18 cellular contexts compared by ENCODE assay signal in the genomic region with DNA sequence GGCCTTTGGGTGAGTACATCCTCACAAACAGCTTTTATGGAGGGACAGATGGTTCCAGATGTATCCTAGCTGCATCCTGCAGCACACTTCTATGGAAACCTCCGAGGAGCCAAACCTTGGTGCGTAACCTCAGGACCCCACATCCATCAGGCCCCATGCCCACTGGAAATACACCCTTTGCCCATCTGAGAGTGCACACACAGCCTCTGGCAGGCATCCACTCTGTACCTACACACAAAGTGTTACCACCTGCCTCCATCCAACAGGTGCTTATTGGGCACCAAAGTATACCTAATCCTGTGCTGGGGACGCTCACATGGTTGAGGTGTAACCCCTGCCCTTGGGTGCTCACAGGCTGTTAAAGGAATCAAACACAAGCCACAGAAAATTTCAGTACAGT.
A peak's percentile ranks its signal among the peaks of the same experiment; 100 is the strongest.
DNase-seq lines count a peak whose midpoint lies in the region; ATAC-seq and TF ChIP-seq lines count a peak whose summit lies in the region.
"Had no signal": no experiment of that assay in that cellular context is flagged by ENCODE, and none has a peak within 500 bp of the region (broad histone marks: within the 10 kb centered on the region; RNA-seq: fewer than 3 reads in every experiment).

No MANE protein-coding gene starts in this region.

- H3K36me3 ChIP-seq in heart right ventricle (peaks cover 0 to 15% (median 0%) of the 10 kb centered on the region in 9 donors), mucosa of descending colon (ENCODE audit: low read depth) (no peaks in the 10 kb centered on the region), sigmoid colon (no peaks in the 10 kb centered on the region), BE2C (no peaks in the 10 kb centered on the region)
- H3K36me3 ChIP-seq: Peyer's patch had no signal

- no peaks in the 10 kb centered on the region for H3K27me3 Mint-ChIP-seq in type B pancreatic cell
- no peaks in the 10 kb centered on the region for H3K27me3 Mint-ChIP-seq in activated T-helper 2 cell treated with anti-CD3 and anti-CD28 coated beads, Interferon-gamma antibody, Interleukin-2, Interleukin-4, amounts not matched to agents 10 μg/mL and 5 μg/mL and 100 μg/mL, durations not matched to agents 14 hours and 24 hours and 36 hours (ENCODE audit: low read depth)
- H3K27me3 Mint-ChIP-seq: B cell; CD4-positive, CD25-positive, alpha-beta regulatory T cell had no signal

- H3K4me3 ChIP-seq in heart right ventricle (no peak overlapping the region), mucosa of descending colon (no peak overlapping the region), sigmoid colon (no peak overlapping the region), BE2C (ENCODE audit: low read depth, low read length) (no peak overlapping the region)
- H3K4me3 ChIP-seq: Peyer's patch had no signal

- peak; percentile 20 for DNase-seq in Right ventricle myocardium inferior (ENCODE audit: missing footprints)
- DNase-seq in heart right ventricle: no peak
- peak; percentile 7 for DNase-seq in ecto neural progenitor cell (ENCODE audit: low spot score)
- DNase-seq in mucosa of descending colon: peak in 2 of 3 donors; percentile 5 to 8
- peak; percentile 27 for DNase-seq in type B pancreatic cell (ENCODE audit: extremely low spot score, unreplicated experiment)
- DNase-seq in sigmoid colon: no peak
- DNase-seq in BE2C: no peak
- DNase-seq in activated T-helper 2 cell treated with anti-CD3 and anti-CD28 coated beads, Interferon-gamma antibody, Interleukin-2, Interleukin-4, amounts not matched to agents 10 μg/mL and 5 μg/mL and 100 μg/mL, durations not matched to agents 14 hours and 24 hours and 36 hours (ENCODE audit: low spot score): no peak
- DNase-seq: CD4-positive, CD25-positive, alpha-beta regulatory T cell; DMS79; Karpas-422; MV-4-11; NCI-H1105 treated with DMSO at 0.1 percent for 48 hours; NCI-H2029 treated with DMSO at 0.1 percent for 48 hours; NCI-H226; NCI-H510A treated with DMSO at 0.1 percent for 48 hours had no signal

- WGBS in heart right ventricle, 2 donors: 96 to 98% methylated on average over 3 of the region's 3 CpGs
- WGBS in sigmoid colon, 2 donors: 80 to 93% methylated on average over 3 of the region's 3 CpGs

- H3K4me3 Mint-ChIP-seq in type B pancreatic cell: no peak overlapping the region
- H3K4me3 Mint-ChIP-seq in activated T-helper 2 cell treated with anti-CD3 and anti-CD28 coated beads, Interferon-gamma antibody, Interleukin-2, Interleukin-4, amounts not matched to agents 10 μg/mL and 5 μg/mL and 100 μg/mL, durations not matched to agents 14 hours and 24 hours and 36 hours (ENCODE audit: low read depth): no peak overlapping the region
- H3K4me3 Mint-ChIP-seq: B cell; CD4-positive, CD25-positive, alpha-beta regulatory T cell had no signal

- ATAC-seq in Right ventricle myocardium inferior (no peak), heart right ventricle (no peak), mucosa of descending colon (no peak)

- H3K36me3 Mint-ChIP-seq in type B pancreatic cell: no peaks in the 10 kb centered on the region
- no peaks in the 10 kb centered on the region for H3K36me3 Mint-ChIP-seq in activated T-helper 2 cell treated with anti-CD3 and anti-CD28 coated beads, Interferon-gamma antibody, Interleukin-2, Interleukin-4, amounts not matched to agents 10 μg/mL and 5 μg/mL and 100 μg/mL, durations not matched to agents 14 hours and 24 hours and 36 hours (ENCODE audit: low read depth)
- H3K36me3 Mint-ChIP-seq: CD4-positive, CD25-positive, alpha-beta regulatory T cell had no signal

- no peak for TF ChIP-seq CTCF in heart right ventricle (IDR thresholded peaks at IDR 0.05)
- TF ChIP-seq CTCF in mucosa of descending colon (IDR thresholded peaks at IDR 0.05): no peak
- TF ChIP-seq CTCF in type B pancreatic cell (conservative IDR thresholded peaks at IDR 0.05): no peak
- no peak for TF ChIP-seq CTCF in sigmoid colon (IDR thresholded peaks at IDR 0.05)
- TF ChIP-seq CTCF in BE2C (IDR thresholded peaks at IDR 0.05; ENCODE audit: low read depth, low read length): no peak

- no peaks in the 10 kb centered on the region for H3K4me1 Mint-ChIP-seq in type B pancreatic cell (ENCODE audit: unreplicated experiment)
- peaks cover 5% of the 10 kb centered on the region for H3K4me1 Mint-ChIP-seq in activated T-helper 2 cell treated with anti-CD3 and anti-CD28 coated beads, Interferon-gamma antibody, Interleukin-2, Interleukin-4, amounts not matched to agents 10 μg/mL and 5 μg/mL and 100 μg/mL, durations not matched to agents 14 hours and 24 hours and 36 hours (ENCODE audit: low read depth)
- H3K4me1 Mint-ChIP-seq: B cell; CD4-positive, CD25-positive, alpha-beta regulatory T cell had no signal

- H3K27ac ChIP-seq in heart right ventricle (no peak overlapping the region), sigmoid colon (no peak overlapping the region)
- H3K27ac ChIP-seq: Peyer's patch had no signal

- intact Hi-C loops in Right ventricle myocardium inferior (cut with DNase I): no loop called here
- intact Hi-C loops in heart right ventricle (cut with DNase I): no loop called here
- intact Hi-C loops in mucosa of descending colon (cut with DNase I, micrococcal nuclease): no loop called here
- intact Hi-C loops in sigmoid colon (cut with DNase I): no loop called here
- intact Hi-C loops in activated T-helper 2 cell treated with anti-CD3 and anti-CD28 coated beads, Interferon-gamma antibody, Interleukin-2, Interleukin-4, amounts not matched to agents 10 μg/mL and 5 μg/mL and 100 μg/mL, durations not matched to agents 14 hours and 24 hours and 36 hours (cut with micrococcal nuclease): no loop called here

- TF ChIP-seq POLR2A in sigmoid colon (IDR thresholded peaks at IDR 0.05): no peak

- peaks cover 0 to 17% (median 8%) of the 10 kb centered on the region in 9 donors for H3K4me1 ChIP-seq in heart right ventricle
- no peaks in the 10 kb centered on the region for H3K4me1 ChIP-seq in mucosa of descending colon (ENCODE audit: low read depth)
- no peaks in the 10 kb centered on the region for H3K4me1 ChIP-seq in sigmoid colon
- no peaks in the 10 kb centered on the region for H3K4me1 ChIP-seq in BE2C
- H3K4me1 ChIP-seq: Peyer's patch had no signal

- H3K27ac Mint-ChIP-seq in type B pancreatic cell: no peak overlapping the region
- no peak overlapping the region for H3K27ac Mint-ChIP-seq in activated T-helper 2 cell treated with anti-CD3 and anti-CD28 coated beads, Interferon-gamma antibody, Interleukin-2, Interleukin-4, amounts not matched to agents 10 μg/mL and 5 μg/mL and 100 μg/mL, durations not matched to agents 14 hours and 24 hours and 36 hours
- H3K27ac Mint-ChIP-seq: B cell; CD4-positive, CD25-positive, alpha-beta regulatory T cell had no signal

- no peaks in the 10 kb centered on the region for H3K9me3 Mint-ChIP-seq in type B pancreatic cell
- H3K9me3 Mint-ChIP-seq in activated T-helper 2 cell treated with anti-CD3 and anti-CD28 coated beads, Interferon-gamma antibody, Interleukin-2, Interleukin-4, amounts not matched to agents 10 μg/mL and 5 μg/mL and 100 μg/mL, durations not matched to agents 14 hours and 24 hours and 36 hours: no peaks in the 10 kb centered on the region

- H3K27me3 ChIP-seq in heart right ventricle: no peaks in the 10 kb centered on the region
- H3K27me3 ChIP-seq in sigmoid colon: no peaks in the 10 kb centered on the region
- H3K27me3 ChIP-seq in BE2C: no peaks in the 10 kb centered on the region
- H3K27me3 ChIP-seq: Peyer's patch had no signal

- H3K9me3 ChIP-seq in heart right ventricle (peaks cover 0 to 5% (median 0%) of the 10 kb centered on the region in 11 donors), mucosa of descending colon (no peaks in the 10 kb centered on the region), sigmoid colon (no peaks in the 10 kb centered on the region), BE2C (no peaks in the 10 kb centered on the region)
- H3K9me3 ChIP-seq: Peyer's patch had no signal

- TF ChIP-seq EP300 in sigmoid colon (IDR thresholded peaks at IDR 0.05): no peak

Comparison
In these comparisons a context has a peak if more than half of its experiments do, and no peak if none do; other contexts are left out.
1. DNase-seq: peak in Right ventricle myocardium inferior (single experiment), ecto neural progenitor cell (single experiment), mucosa of descending colon (2 of 3) and type B pancreatic cell (single experiment); none in heart right ventricle (0 of 2), sigmoid colon (single experiment), BE2C (single experiment) and activated T-helper 2 cell treated with anti-CD3 and anti-CD28 coated beads, Interferon-gamma antibody, Interleukin-2, Interleukin-4, amounts not matched to agents 10 μg/mL and 5 μg/mL and 100 μg/mL, durations not matched to agents 14 hours and 24 hours and 36 hours (single experiment).